ENCODE assay signal across 2 cellular contexts in genomic region chr3:15606434-15606891, GRCh38.
TF ChIP-seq lines count a peak whose summit lies in the region.

No MANE protein-coding gene starts in this region.

TF ChIP-seq in endothelial cell of umbilical vein, 7 proteins besides CTCF, POLR2A, EP300 and RAD21:
- no peak for TF ChIP-seq JUN (IDR thresholded peaks at IDR 0.05; ENCODE audit: borderline replicate concordance, insufficient read depth, insufficient read length, low read depth)
- no peak for TF ChIP-seq GATA2 (IDR thresholded peaks at IDR 0.05; ENCODE audit: insufficient read depth, insufficient read length, low read depth, low read length)
- TF ChIP-seq MYC (IDR thresholded peaks at IDR 0.05; ENCODE audit: low read depth, low read length), result no peak
- no peak for TF ChIP-seq FOS (IDR thresholded peaks at IDR 0.05; ENCODE audit: borderline replicate concordance, insufficient read depth, low read length)
- no peak for TF ChIP-seq POLR2AphosphoS5 (IDR thresholded peaks at IDR 0.05; ENCODE audit: insufficient read depth, low read depth, low read length)
- TF ChIP-seq EZH2 (IDR thresholded peaks at IDR 0.05; ENCODE audit: borderline replicate concordance, low read depth, low read length, severe bottlenecking), result no peak
- no peak for TF ChIP-seq MAX (IDR thresholded peaks at IDR 0.05; ENCODE audit: insufficient read depth, insufficient read length)

TF ChIP-seq in HepG2, 621 proteins besides CTCF, POLR2A, EP300 and RAD21 (continues in another document):
- TF ChIP-seq DMAP1 (CRISPR knock-in tag; IDR thresholded peaks at IDR 0.05) (no peak), AKNA (CRISPR knock-in tag; IDR thresholded peaks at IDR 0.05; ENCODE audit: borderline replicate concordance) (no peak), ZHX2 (IDR thresholded peaks at IDR 0.05; ENCODE audit: low read depth) (no peak), ZHX2 (CRISPR knock-in tag; IDR thresholded peaks at IDR 0.05; ENCODE audit: borderline replicate concordance) (no peak), PREB (CRISPR knock-in tag; IDR thresholded peaks at IDR 0.05) (no peak), FOXJ3 (CRISPR knock-in tag; IDR thresholded peaks at IDR 0.05; ENCODE audit: borderline replicate concordance) (peak; percentile 47; the same call in 1 of the 2 replicates), ASH2L (IDR thresholded peaks at IDR 0.05; ENCODE audit: insufficient read length, low read depth, low read length) (peak; percentile 52), ZBTB43 (CRISPR knock-in tag; conservative IDR thresholded peaks at IDR 0.05) (no peak), SOX13 (IDR thresholded peaks at IDR 0.05) (peak; percentile 85), SOX13 (CRISPR knock-in tag; conservative IDR thresholded peaks at IDR 0.05 in 1 of 2, IDR thresholded peaks at IDR 0.05 in 1 of 2) (peak in 1 of 2 experiments; percentile 98; a peak in 2 of 4 replicates), ZNF235 (CRISPR knock-in tag; IDR thresholded peaks at IDR 0.05; ENCODE audit: borderline replicate concordance) (no peak), MIXL1 (CRISPR knock-in tag; IDR thresholded peaks at IDR 0.05) (peak; percentile 85), HOXA7 (CRISPR knock-in tag; IDR thresholded peaks at IDR 0.05) (no peak), RERE (CRISPR knock-in tag; IDR thresholded peaks at IDR 0.05; ENCODE audit: low read depth) (0 out of 2 replicates have a peak, but pooled peaks have one; percentile 23), ZNF331 (CRISPR knock-in tag; IDR thresholded peaks at IDR 0.05) (peak; percentile 54; the same call in 1 of the 2 replicates), POGZ (CRISPR knock-in tag; IDR thresholded peaks at IDR 0.05) (peak; percentile 61; the same call in 1 of the 2 replicates), ZNF747 (CRISPR knock-in tag; IDR thresholded peaks at IDR 0.05; ENCODE audit: borderline replicate concordance) (0 out of 2 replicates have a peak, but pooled peaks have one; percentile 27), PPARG (CRISPR knock-in tag; conservative IDR thresholded peaks at IDR 0.05) (peak; percentile 76), TBX2 (CRISPR knock-in tag; IDR thresholded peaks at IDR 0.05; ENCODE audit: borderline replicate concordance) (peak; percentile 55; the same call in 1 of the 2 replicates), RELA (CRISPR knock-in tag; IDR thresholded peaks at IDR 0.05) (no peak), ZNF460 (CRISPR knock-in tag; IDR thresholded peaks at IDR 0.05; ENCODE audit: borderline replicate concordance) (no peak), ZBTB3 (CRISPR knock-in tag; IDR thresholded peaks at IDR 0.05; ENCODE audit: borderline replicate concordance, low read depth) (peak; percentile 72; the same call in 1 of the 2 replicates), ZNF292 (CRISPR knock-in tag; IDR thresholded peaks at IDR 0.05; ENCODE audit: borderline replicate concordance, low read depth) (peak; percentile 50; the same call in 1 of the 2 replicates), PAXIP1 (CRISPR knock-in tag; conservative IDR thresholded peaks at IDR 0.05) (peak; percentile 93), ETV5 (CRISPR knock-in tag; IDR thresholded peaks at IDR 0.05; ENCODE audit: borderline replicate concordance) (peak; percentile 14; the same call in 1 of the 2 replicates), MEIS1 (CRISPR knock-in tag; IDR thresholded peaks at IDR 0.05; ENCODE audit: borderline replicate concordance) (no peak), TRIM24 (CRISPR knock-in tag; IDR thresholded peaks at IDR 0.05) (no peak)
